1 cellular context compared by ENCODE assay signal in the genomic region with DNA sequence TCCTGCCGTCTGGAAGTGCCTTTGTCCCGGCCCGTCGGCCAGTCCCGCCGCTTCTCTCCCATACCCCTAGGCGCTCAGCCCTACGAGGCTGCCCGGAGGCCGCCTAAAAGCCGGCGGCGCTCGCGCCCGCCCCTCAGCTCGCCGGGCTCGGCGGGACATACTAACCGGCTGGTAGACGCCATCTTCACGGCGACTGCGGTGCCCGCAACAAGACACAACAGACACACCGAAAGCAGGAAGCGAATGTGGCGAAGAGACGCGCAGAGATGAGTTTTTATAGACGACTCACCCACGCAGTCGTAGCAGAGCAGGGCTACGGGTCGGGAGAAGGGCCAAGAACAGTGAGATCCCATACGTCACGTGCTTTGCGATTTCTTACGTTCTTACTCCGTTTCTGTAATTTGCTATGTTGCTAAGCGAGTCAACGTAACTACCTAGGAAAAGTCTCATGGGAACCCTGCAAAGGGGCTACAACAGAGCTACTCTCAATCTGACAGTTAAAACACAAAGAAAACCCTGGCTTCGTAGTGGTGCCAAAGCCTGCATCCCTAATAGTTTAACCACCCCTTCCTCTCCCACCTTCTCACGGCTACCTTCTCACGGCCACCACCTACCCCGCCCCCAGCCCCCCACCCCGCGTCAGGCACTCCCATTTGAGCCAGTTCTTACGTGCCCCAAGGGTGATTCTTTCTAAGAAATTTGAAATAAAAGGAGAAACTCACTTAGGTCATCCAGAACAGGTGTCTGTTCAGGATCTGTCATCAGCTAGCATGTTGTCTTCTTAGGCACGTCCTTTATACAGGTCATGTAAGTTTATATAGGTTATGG.
TF ChIP-seq lines count a peak whose summit lies in the region.

Gene GTF2B, minus strand, starts transcription at position 250 of the 828 bp plus-strand sequence. Its CDS starts 68 bp downstream, at position 182.

TF ChIP-seq in HepG2, 621 proteins besides CTCF, POLR2A, EP300 and RAD21 (continued from another document and continues in another):
- TF ChIP-seq MNT (IDR thresholded peaks at IDR 0.05) (peak; percentile 45), REPIN1 (CRISPR knock-in tag; IDR thresholded peaks at IDR 0.05; ENCODE audit: borderline replicate concordance, low read depth) (peak; percentile 88), ERF (CRISPR knock-in tag; IDR thresholded peaks at IDR 0.05) (peak; percentile 78), MYC (CRISPR knock-in tag; IDR thresholded peaks at IDR 0.05; ENCODE audit: borderline replicate concordance) (peak; percentile 82; the same call in 1 of the 2 replicates), FOXM1 (CRISPR knock-in tag; IDR thresholded peaks at IDR 0.05) (no peak), RELA (CRISPR knock-in tag; IDR thresholded peaks at IDR 0.05) (no peak), MLLT10 (CRISPR knock-in tag; IDR thresholded peaks at IDR 0.05) (no peak), SIX1 (CRISPR knock-in tag; IDR thresholded peaks at IDR 0.05; ENCODE audit: borderline replicate concordance) (no peak), SMARCC2 (IDR thresholded peaks at IDR 0.05) (no peak), ZNF574 (CRISPR knock-in tag; IDR thresholded peaks at IDR 0.05) (peak; percentile 90), POGZ (CRISPR knock-in tag; IDR thresholded peaks at IDR 0.05) (peak; percentile 91), ZNF646 (CRISPR knock-in tag; IDR thresholded peaks at IDR 0.05) (peak; percentile 81), ZNF652 (CRISPR knock-in tag; IDR thresholded peaks at IDR 0.05; ENCODE audit: borderline replicate concordance, low read depth) (peak; percentile 50; the same call in 1 of the 2 replicates), SNAI1 (CRISPR knock-in tag; IDR thresholded peaks at IDR 0.05; ENCODE audit: borderline replicate concordance) (0 out of 2 replicates have a peak, but pooled peaks have one; percentile 73), NR2F2 (IDR thresholded peaks at IDR 0.05; ENCODE audit: borderline replicate concordance, low read depth) (no peak), ZFP36L2 (CRISPR knock-in tag; IDR thresholded peaks at IDR 0.05) (no peak), ZNF773 (CRISPR knock-in tag; IDR thresholded peaks at IDR 0.05; ENCODE audit: borderline replicate concordance) (no peak), ZBTB26 (CRISPR knock-in tag; IDR thresholded peaks at IDR 0.05; ENCODE audit: borderline replicate concordance) (peak; percentile 65; the same call in 1 of the 2 replicates), ADNP (CRISPR knock-in tag; IDR thresholded peaks at IDR 0.05) (no peak), REL (CRISPR knock-in tag; conservative IDR thresholded peaks at IDR 0.05) (no peak), ZNF747 (CRISPR knock-in tag; IDR thresholded peaks at IDR 0.05; ENCODE audit: borderline replicate concordance) (peak; percentile 85; the same call in 1 of the 2 replicates), TEAD2 (CRISPR knock-in tag; IDR thresholded peaks at IDR 0.05) (no peak), ZNF207 (IDR thresholded peaks at IDR 0.05; ENCODE audit: borderline replicate concordance) (no peak), ZNF335 (CRISPR knock-in tag; IDR thresholded peaks at IDR 0.05) (no peak), JARID2 (CRISPR knock-in tag; IDR thresholded peaks at IDR 0.05; ENCODE audit: insufficient replicate concordance) (no peak), FOXP1 (IDR thresholded peaks at IDR 0.05) (no peak), FOXP1 (CRISPR knock-in tag; IDR thresholded peaks at IDR 0.05) (0 out of 2 replicates have a peak, but pooled peaks have one; percentile 23), NFYB (CRISPR knock-in tag; IDR thresholded peaks at IDR 0.05) (0 out of 2 replicates have a peak, but pooled peaks have one; percentile 41), SIN3B (IDR thresholded peaks at IDR 0.05; ENCODE audit: low read length) (peak; percentile 51; the same call in 1 of the 2 replicates), HDAC1 (CRISPR knock-in tag; IDR thresholded peaks at IDR 0.05) (peak; percentile 90), ZNF619 (CRISPR knock-in tag; IDR thresholded peaks at IDR 0.05) (no peak), GFI1 (CRISPR knock-in tag; IDR thresholded peaks at IDR 0.05; ENCODE audit: borderline replicate concordance) (no peak), ZNF883 (CRISPR knock-in tag; IDR thresholded peaks at IDR 0.05; ENCODE audit: not compliant biosample characterization) (peak; percentile 57), KDM3A (CRISPR knock-in tag; IDR thresholded peaks at IDR 0.05; ENCODE audit: low read depth) (0 out of 2 replicates have a peak, but pooled peaks have one; percentile 61), CSRNP1 (CRISPR knock-in tag; IDR thresholded peaks at IDR 0.05) (no peak; the same call in 1 of the 2 replicates), PREB (CRISPR knock-in tag; IDR thresholded peaks at IDR 0.05) (no peak), ETV5 (CRISPR knock-in tag; IDR thresholded peaks at IDR 0.05; ENCODE audit: borderline replicate concordance) (peak; percentile 64), HNF4G (IDR thresholded peaks at IDR 0.05; ENCODE audit: borderline replicate concordance, low read depth, low read length) (no peak), HNF4G (CRISPR knock-in tag; IDR thresholded peaks at IDR 0.05; ENCODE audit: borderline replicate concordance, low read depth) (no peak; the same call in 1 of the 2 replicates)
- TF ChIP-seq, protein P1, sequence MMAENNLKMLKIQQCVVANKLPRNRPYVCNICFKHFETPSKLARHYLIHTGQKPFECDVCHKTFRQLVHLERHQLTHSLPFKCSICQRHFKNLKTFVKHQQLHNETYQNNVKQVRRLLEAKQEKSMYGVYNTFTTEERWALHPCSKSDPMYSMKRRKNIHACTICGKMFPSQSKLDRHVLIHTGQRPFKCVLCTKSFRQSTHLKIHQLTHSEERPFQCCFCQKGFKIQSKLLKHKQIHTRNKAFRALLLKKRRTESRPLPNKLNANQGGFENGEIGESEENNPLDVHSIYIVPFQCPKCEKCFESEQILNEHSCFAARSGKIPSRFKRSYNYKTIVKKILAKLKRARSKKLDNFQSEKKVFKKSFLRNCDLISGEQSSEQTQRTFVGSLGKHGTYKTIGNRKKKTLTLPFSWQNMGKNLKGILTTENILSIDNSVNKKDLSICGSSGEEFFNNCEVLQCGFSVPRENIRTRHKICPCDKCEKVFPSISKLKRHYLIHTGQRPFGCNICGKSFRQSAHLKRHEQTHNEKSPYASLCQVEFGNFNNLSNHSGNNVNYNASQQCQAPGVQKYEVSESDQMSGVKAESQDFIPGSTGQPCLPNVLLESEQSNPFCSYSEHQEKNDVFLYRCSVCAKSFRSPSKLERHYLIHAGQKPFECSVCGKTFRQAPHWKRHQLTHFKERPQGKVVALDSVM (CRISPR knock-in tag; IDR thresholded peaks at IDR 0.05), result peak; percentile 40; the same call in 1 of the 2 replicates
- TF ChIP-seq, protein P2, sequence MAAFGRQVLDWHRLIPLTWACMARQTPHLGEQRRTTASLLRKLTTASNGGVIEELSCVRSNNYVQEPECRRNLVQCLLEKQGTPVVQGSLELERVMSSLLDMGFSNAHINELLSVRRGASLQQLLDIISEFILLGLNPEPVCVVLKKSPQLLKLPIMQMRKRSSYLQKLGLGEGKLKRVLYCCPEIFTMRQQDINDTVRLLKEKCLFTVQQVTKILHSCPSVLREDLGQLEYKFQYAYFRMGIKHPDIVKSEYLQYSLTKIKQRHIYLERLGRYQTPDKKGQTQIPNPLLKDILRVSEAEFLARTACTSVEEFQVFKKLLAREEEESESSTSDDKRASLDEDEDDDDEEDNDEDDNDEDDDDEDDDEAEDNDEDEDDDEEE (CRISPR knock-in tag; IDR thresholded peaks at IDR 0.05), result peak; percentile 86; the same call in 1 of the 2 replicates
